ENCODE assay signal across 8 cellular contexts in genomic region chr19:41541990-41542584, GRCh38. TPM values are rescaled to one million over a fixed set of nuclear protein-coding genes. Genes with fewer than 3 reads are reported as not detected.
A peak's percentile ranks its signal among the peaks of the same experiment; 100 is the strongest.
DNase-seq lines count a peak whose midpoint lies in the region; ATAC-seq and TF ChIP-seq lines count a peak whose summit lies in the region.

No MANE protein-coding gene starts in this region.

- H4K20me1 ChIP-seq in hepatocyte (ENCODE audit: insufficient read depth, poor library complexity, severe bottlenecking) = no peaks in the 10 kb centered on the region

- no peak overlapping the region for H3K27ac ChIP-seq in hepatocyte

- no peaks in the 10 kb centered on the region for H3K9me3 Mint-ChIP-seq in activated naive CD4-positive, alpha-beta T cell treated with anti-CD3 and anti-CD28 coated beads, Interleukin-2, amount 50 U/mL, for 72 hours

- H3K79me2 ChIP-seq in hepatocyte = no peaks in the 10 kb centered on the region

- 60% methylated on average over 13 of the region's 13 CpGs for WGBS in hepatocyte (ENCODE audit: low lambda C conversion rate, missing lambda C conversion rate)

- no peaks in the 10 kb centered on the region for H3K4me1 ChIP-seq in hepatocyte (ENCODE audit: insufficient read depth)

- DNase-seq in AG04449 (ENCODE audit: low read depth, low spot score) (no peak), GM20000 (ENCODE audit: low spot score) (no peak), hepatocyte (ENCODE audit: low spot score) (no peak), H4 (ENCODE audit: low spot score) (no peak)
- peak; percentile 74 to 81 for DNase-seq in activated naive CD4-positive, alpha-beta T cell treated with anti-CD3 and anti-CD28 coated beads, Interleukin-2, amount 50 U/mL, for 72 hours (ENCODE audit: low spot score in 2 of 2)
- DNase-seq in stimulated activated CD4-positive, alpha-beta T cell treated with anti-CD3 and anti-CD28 coated beads, Interleukin-4, amount 100 ng/mL, for 4 hours = peak; percentile 67 to 70

- no peak overlapping the region for H3K4me3 ChIP-seq in AG04449 (ENCODE audit: low read depth, low read length)
- H3K4me3 ChIP-seq in hepatocyte = no peak overlapping the region

- POLR2A ChIA-PET in AG04449 (lab: Yijun Ruan, JAX) = no interaction called here

- no peaks in the 10 kb centered on the region for H3K9me3 ChIP-seq in hepatocyte (ENCODE audit: low read depth)

- CTCF ChIA-PET in AG04449 (lab: Yijun Ruan, JAX) = interaction anchor here (0.9 to 5.8 kb wide), 5 partner anchors 9 to 92 kb away, joined by 3 to 48 read pairs (median 4); no protein-coding TSS in a partner anchor

- no peaks in the 10 kb centered on the region for H3K27me3 ChIP-seq in hepatocyte

- H3K9me2 ChIP-seq in hepatocyte (replicated peaks; ENCODE audit: insufficient read depth) = no peaks in the 10 kb centered on the region

- ATAC-seq in SK-N-SH treated with all-trans-retinoic acid at 6 μM for 48 hours (peak; percentile 41; the same call in 1 of the 3 replicates), GM18870 (IDR thresholded peaks at IDR 0.05; ENCODE audit: unreplicated experiment) (no peak)
- peak in 1 of 2 donors; percentile 31 for ATAC-seq in activated naive CD4-positive, alpha-beta T cell treated with anti-CD3 and anti-CD28 coated beads, Interleukin-2, amount 50 U/mL, for 72 hours

- no peak overlapping the region for H3K4me2 ChIP-seq in hepatocyte

- H3K36me3 Mint-ChIP-seq in activated naive CD4-positive, alpha-beta T cell treated with anti-CD3 and anti-CD28 coated beads, Interleukin-2, amount 50 U/mL, for 72 hours = peaks cover 0 to 4% of the 10 kb centered on the region in 2 donors

- H3K27ac Mint-ChIP-seq in activated naive CD4-positive, alpha-beta T cell treated with anti-CD3 and anti-CD28 coated beads, Interleukin-2, amount 50 U/mL, for 72 hours = peak overlapping the region; percentile 88 to 98

- TF ChIP-seq CTCF in AG04449 (IDR thresholded peaks at IDR 0.05; ENCODE audit: insufficient read depth, low read length, missing control alignments) = peak; percentile 24
- TF ChIP-seq CTCF in GM20000 (IDR thresholded peaks at IDR 0.05; ENCODE audit: extremely low read depth, missing control alignments) = peak; percentile 51
- TF ChIP-seq CTCF in hepatocyte (IDR thresholded peaks at IDR 0.05; ENCODE audit: poor library complexity) = peak; percentile 22

- no peak overlapping the region for H2AFZ ChIP-seq in hepatocyte

- H3K36me3 ChIP-seq in hepatocyte (replicated peaks; ENCODE audit: insufficient read depth, low read depth) = no peaks in the 10 kb centered on the region

TF ChIP-seq in SK-N-SH treated with all-trans-retinoic acid at 6 μM for 48 hours, 23 proteins besides CTCF, POLR2A, EP300 and RAD21:
- TF ChIP-seq PATZ1 (CRISPR knock-in tag; IDR thresholded peaks at IDR 0.05; ENCODE audit: borderline replicate concordance) = no peak
- no peak for TF ChIP-seq TSHZ2 (CRISPR knock-in tag; IDR thresholded peaks at IDR 0.05)
- TF ChIP-seq ZNF70 (CRISPR knock-in tag; IDR thresholded peaks at IDR 0.05) = no peak
- TF ChIP-seq ZNF8 (CRISPR knock-in tag; IDR thresholded peaks at IDR 0.05) = no peak
- TF ChIP-seq ZFP3 (CRISPR knock-in tag; IDR thresholded peaks at IDR 0.05) = no peak
- no peak for TF ChIP-seq RARB (CRISPR knock-in tag; IDR thresholded peaks at IDR 0.05)
- no peak for TF ChIP-seq ESRRG (CRISPR knock-in tag; IDR thresholded peaks at IDR 0.05)
- no peak for TF ChIP-seq POU6F1 (CRISPR knock-in tag; IDR thresholded peaks at IDR 0.05; ENCODE audit: borderline replicate concordance, low read depth)

RNA-seq across cellular contexts. Expression of gene CEACAM21, which starts 33.9 kb away (rescaled TPM):
- total RNA-seq in activated naive CD4-positive, alpha-beta T cell treated with anti-CD3 and anti-CD28 coated beads, Interleukin-2, amount 50 U/mL, for 72 hours = 10 to 100 TPM; 24.7 to 40.7 TPM
- total RNA-seq in hepatocyte = 0.33 TPM in 1 of 2 replicates, not detected in the other
- polyA plus RNA-seq in hepatocyte = not detected in 2 replicates
- total RNA-seq in H4 (2014; rRNA removed; shearing (Covaris generic)) = 0.14 TPM in 1 of 2 replicates, not detected in the other

Comparison
In these comparisons a context has a peak if more than half of its experiments do, and no peak if none do; other contexts are left out.
1. DNase-seq: peak in activated naive CD4-positive, alpha-beta T cell treated with anti-CD3 and anti-CD28 coated beads, Interleukin-2, amount 50 U/mL, for 72 hours (2 of 2) and stimulated activated CD4-positive, alpha-beta T cell treated with anti-CD3 and anti-CD28 coated beads, Interleukin-4, amount 100 ng/mL, for 4 hours (2 of 2); none in AG04449 (single experiment), GM20000 (single experiment), hepatocyte (single experiment) and H4 (single experiment).
2. RNA of gene CEACAM21, which starts 33.9 kb away (total RNA-seq): 24.7 to 40.7 TPM in activated naive CD4-positive, alpha-beta T cell treated with anti-CD3 and anti-CD28 coated beads, Interleukin-2, amount 50 U/mL, for 72 hours; 0.33 TPM in hepatocyte and 0.14 TPM in H4; every median in the first group is over 10 times any median in the second.
3. Peak in every context shown above with its lines, with median percentiles within 50 percentile points of each other: CTCF ChIP-seq.